Comparison of ENCODE assay signal across 30 cellular contexts in the genomic region with DNA sequence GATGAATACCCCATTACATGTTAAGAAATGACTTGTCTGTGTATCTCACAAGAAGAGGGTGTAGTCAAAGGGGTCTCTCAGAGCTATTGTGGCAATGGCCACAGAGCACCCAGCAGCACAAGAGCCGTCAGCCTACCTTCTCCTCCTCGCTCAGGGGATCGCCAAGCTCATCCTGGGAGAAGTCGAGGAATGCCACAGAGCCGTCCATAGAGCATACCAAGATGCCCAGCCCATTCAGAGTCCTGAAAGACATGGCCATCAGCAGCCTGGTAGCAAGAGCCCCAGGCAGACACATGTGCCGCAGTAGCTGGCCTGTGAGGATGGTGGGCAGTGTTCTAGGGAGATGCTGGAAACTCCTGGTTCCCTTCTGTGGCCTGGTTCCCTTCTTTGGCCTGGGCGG.
"Had no signal": no experiment of that assay in that cellular context is flagged by ENCODE, and none has a peak within 500 bp of the region (broad histone marks: within the 10 kb centered on the region; RNA-seq: fewer than 3 reads in every experiment).

No MANE protein-coding gene starts in this region.

- H3K9me3 ChIP-seq: left lung, neutrophil, right atrium auricular region, right lobe of liver, stomach, testis, thyroid gland, transverse colon, upper lobe of left lung, vagina had no signal

- H3K4me1 Mint-ChIP-seq: mesothelial cell of epicardium; natural killer cell; nephron progenitor cell; neural progenitor cell; stimulated activated naive B cell treated with anti-CD40 and anti-IgM and Interleukin-4, amounts not matched to agents 10 μg/mL and 1 μg/mL and 100 μg/mL, for 72 hours had no signal

- H3K4me3 Mint-ChIP-seq: mesothelial cell of epicardium; naive B cell; natural killer cell; nephron progenitor cell; neural progenitor cell; stimulated activated naive B cell treated with anti-CD40 and anti-IgM and Interleukin-4, amounts not matched to agents 10 μg/mL and 1 μg/mL and 100 μg/mL, for 72 hours had no signal

- FAIRE-seq: keratinocyte had no signal

- ATAC-seq: left cardiac atrium; left lung; natural killer cell; right lobe of liver; stimulated activated naive B cell treated with anti-CD40 and anti-IgM and Interleukin-4, amounts not matched to agents 10 μg/mL and 1 μg/mL and 100 μg/mL, for 72 hours; stimulated activated naive CD8-positive, alpha-beta T cell treated with anti-CD3 and anti-CD28 coated beads, Interleukin-15, Interleukin-2, amounts not matched to agents 100 U/mL and 50 U/mL, for 24 hours had no signal

- H3K27me3 Mint-ChIP-seq: naive B cell; stimulated activated naive B cell treated with anti-CD40 and anti-IgM and Interleukin-4, amounts not matched to agents 10 μg/mL and 1 μg/mL and 100 μg/mL, for 72 hours had no signal

- H3K4me3 ChIP-seq: left lung, lung, neural progenitor cell, right atrium auricular region, right lobe of liver, skin epidermis, stomach, testis, thyroid gland, transverse colon, upper lobe of left lung, vagina had no signal

- H3K36me3 ChIP-seq: neural progenitor cell had no signal

- H3K27me3 ChIP-seq: left lung, neural progenitor cell, neutrophil, right atrium auricular region, right lobe of liver, stomach, testis, thyroid gland, transverse colon, upper lobe of left lung, vagina had no signal

- H3K27ac ChIP-seq: left lung, neural progenitor cell, neutrophil, parathyroid adenoma, right atrium auricular region, right lobe of liver, skin epidermis, stomach, testis, thyroid gland, transverse colon, upper lobe of left lung, vagina had no signal

- DNase-seq: hippocampal formation; kidney glomerular epithelial cell; left cardiac atrium; left lung; mesendoderm; naive B cell; natural killer cell; nephron progenitor cell; occipital lobe; stimulated activated CD4-positive, alpha-beta T cell treated with anti-CD3 and anti-CD28 coated beads, Interleukin-12 subunit alpha, Interleukin-12 subunit beta, amount 100 ng/mL, for 4 hours; stimulated activated CD4-positive, alpha-beta T cell treated with anti-CD3 and anti-CD28 coated beads, Interleukin-15, amount 100 ng/mL, for 24 hours; stimulated activated CD4-positive, alpha-beta T cell treated with anti-CD3 and anti-CD28 coated beads, Interleukin-2, amount 100 ng/mL, for 24 hours; stimulated activated CD4-positive, alpha-beta T cell treated with anti-CD3 and anti-CD28 coated beads, Interleukin-4, amount 100 ng/mL, for 1 hour; stimulated activated naive B cell treated with anti-CD40 and anti-IgM and Interleukin-4, amounts not matched to agents 10 μg/mL and 1 μg/mL and 100 μg/mL, for 72 hours; stimulated activated naive CD8-positive, alpha-beta T cell treated with anti-CD3 and anti-CD28 coated beads, Interleukin-15, Interleukin-2, amounts not matched to agents 100 U/mL and 50 U/mL, for 24 hours; stomach; testis; thyroid gland; transverse colon; upper lobe of left lung had no signal

- H3K9ac ChIP-seq: neural progenitor cell, parathyroid adenoma had no signal

- H3K4me2 ChIP-seq: neural progenitor cell had no signal

- H3K27ac Mint-ChIP-seq: mesothelial cell of epicardium; nephron progenitor cell; neural progenitor cell; stimulated activated naive B cell treated with anti-CD40 and anti-IgM and Interleukin-4, amounts not matched to agents 10 μg/mL and 1 μg/mL and 100 μg/mL, for 72 hours had no signal

- H3K4me1 ChIP-seq: left lung, neural progenitor cell, parathyroid adenoma, right atrium auricular region, right lobe of liver, stomach, testis, thyroid gland, transverse colon, upper lobe of left lung, vagina had no signal

- H2AFZ ChIP-seq: neural progenitor cell, parathyroid adenoma had no signal

- H3K9me3 Mint-ChIP-seq: mesothelial cell of epicardium; naive B cell; natural killer cell; nephron progenitor cell; neural progenitor cell; stimulated activated naive B cell treated with anti-CD40 and anti-IgM and Interleukin-4, amounts not matched to agents 10 μg/mL and 1 μg/mL and 100 μg/mL, for 72 hours had no signal

- H3K79me2 ChIP-seq: parathyroid adenoma had no signal
